ENCODE assay signal across 9 cellular contexts in the genomic region with DNA sequence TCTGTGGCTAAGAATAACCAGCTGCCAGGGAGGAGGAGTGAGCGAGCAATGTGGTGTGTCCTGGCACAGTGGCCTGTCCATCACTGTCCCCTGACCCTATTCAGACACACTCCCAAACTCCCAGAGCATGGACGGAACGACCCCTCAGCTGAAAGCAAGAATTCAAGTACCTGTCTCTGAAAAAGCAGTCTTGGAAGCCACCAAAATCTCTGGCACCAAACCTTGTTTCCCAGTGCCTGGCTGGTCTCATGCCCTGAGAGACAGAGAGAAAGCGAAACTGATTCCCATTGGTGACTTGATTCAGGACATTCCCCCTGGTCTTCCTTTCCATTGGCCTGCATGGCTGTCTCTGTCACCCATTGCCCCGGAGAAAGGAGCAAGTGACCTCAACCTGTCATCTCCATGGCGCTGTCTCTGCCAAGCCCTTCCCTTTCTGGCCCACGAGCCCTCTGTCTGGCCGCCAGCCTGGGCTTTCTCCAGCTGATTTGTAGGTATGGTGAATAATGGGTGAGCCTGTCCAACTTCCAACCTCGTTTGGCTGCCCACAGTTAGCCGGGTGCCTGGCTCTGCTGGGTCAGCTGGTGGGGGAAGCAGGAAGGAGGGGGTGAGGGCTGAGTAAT. TPM values are rescaled to one million over a fixed set of nuclear protein-coding genes. Genes with fewer than 3 reads are reported as not detected.
DNase-seq lines count a peak whose midpoint lies in the region; ATAC-seq and TF ChIP-seq lines count a peak whose summit lies in the region.
"Had no signal": no experiment of that assay in that cellular context is flagged by ENCODE, and none has a peak within 500 bp of the region (broad histone marks: within the 10 kb centered on the region; RNA-seq: fewer than 3 reads in every experiment).

A gene with protein sequence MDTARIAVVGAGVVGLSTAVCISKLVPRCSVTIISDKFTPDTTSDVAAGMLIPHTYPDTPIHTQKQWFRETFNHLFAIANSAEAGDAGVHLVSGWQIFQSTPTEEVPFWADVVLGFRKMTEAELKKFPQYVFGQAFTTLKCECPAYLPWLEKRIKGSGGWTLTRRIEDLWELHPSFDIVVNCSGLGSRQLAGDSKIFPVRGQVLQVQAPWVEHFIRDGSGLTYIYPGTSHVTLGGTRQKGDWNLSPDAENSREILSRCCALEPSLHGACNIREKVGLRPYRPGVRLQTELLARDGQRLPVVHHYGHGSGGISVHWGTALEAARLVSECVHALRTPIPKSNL (minus strand): TSS at position 279 of the 620 bp plus-strand sequence. CDS start 2,113 bp downstream, outside the sequence.

- H2AFZ ChIP-seq in PC-3 (ENCODE audit: low read length), result 0 out of 2 replicates have a peak within 1 kb of the TSS, but pooled peaks have one; percentile 26

- peak within 1 kb of the TSS; percentile 57 for H3K4me2 ChIP-seq in PC-3 (ENCODE audit: low read length)

- CTCF ChIA-PET in PC-3 (lab: Charles Lee), result no interaction called here
- CTCF ChIA-PET in CD8-positive, alpha-beta memory T cell (lab: Charles Lee), result no interaction called here

- H3K4me3 ChIP-seq in PC-3 (ENCODE audit: low read length) (no peak within 1 kb of the TSS), endocrine pancreas (ENCODE audit: control insufficient read depth, insufficient read depth, low read length) (no peak within 1 kb of the TSS), muscle layer of duodenum (ENCODE audit: low read depth in 1 of 2, low read length in 2 of 2) (peak within 1 kb of the TSS; percentile 59 to 68)
- H3K4me3 ChIP-seq in CD8-positive, alpha-beta memory T cell (ENCODE audit: low read length), result no peak within 1 kb of the TSS

- H3K36me3 ChIP-seq in PC-3 (ENCODE audit: low read depth, low read length), result no peaks in the 10 kb centered on the region
- H3K36me3 ChIP-seq in endocrine pancreas (ENCODE audit: control insufficient read depth, insufficient read depth, low read length), result no peaks in the 10 kb centered on the region
- H3K36me3 ChIP-seq in muscle layer of duodenum (ENCODE audit: control insufficient read depth in 1 of 2, insufficient read depth in 2 of 2, low read length in 2 of 2), result no peaks in the 10 kb centered on the region
- H3K36me3 ChIP-seq in CD8-positive, alpha-beta memory T cell (ENCODE audit: insufficient read depth, low read length), result no peaks in the 10 kb centered on the region

- H3K27me3 Mint-ChIP-seq in CD8-positive, alpha-beta memory T cell, result peaks cover 2 to 16% of the 10 kb centered on the region in 2 donors

- H3K27ac Mint-ChIP-seq in CD8-positive, alpha-beta memory T cell, result peak within 1 kb of the TSS in 1 of 8 donors; percentile 53

- H3K9ac ChIP-seq in PC-3 (ENCODE audit: low read length), result no peak within 1 kb of the TSS
- H3K9ac ChIP-seq in endocrine pancreas (ENCODE audit: control insufficient read depth, insufficient read depth, low read length), result peak within 1 kb of the TSS; percentile 19

- DNase-seq in EH (ENCODE audit: low read depth) (peak; percentile 56), PC-3 (peak; percentile 2), COR-L47 (lab: John Stamatoyannopoulos, UW) (no peak)
- DNase-seq in CD8-positive, alpha-beta memory T cell, result no peak

- ATAC-seq in PC-3 (peak; percentile 22; the same call in 1 of the 2 replicates), HG03139 (IDR thresholded peaks at IDR 0.05; ENCODE audit: unreplicated experiment) (no peak), GM21515 (IDR thresholded peaks at IDR 0.05; ENCODE audit: unreplicated experiment) (no peak)
- ATAC-seq: HCT116 had no signal

- H3K27ac ChIP-seq in PC-3 (ENCODE audit: low read length) (no peak within 1 kb of the TSS), muscle layer of duodenum (ENCODE audit: low read length) (peak within 1 kb of the TSS; percentile 68)
- H3K27ac ChIP-seq in CD8-positive, alpha-beta memory T cell (ENCODE audit: low read depth, low read length), result no peak within 1 kb of the TSS

- no peaks in the 10 kb centered on the region for H3F3A ChIP-seq in PC-3 (ENCODE audit: low read length, unreplicated experiment)

- no peaks in the 10 kb centered on the region for H3K27me3 ChIP-seq in PC-3 (ENCODE audit: low read length)
- no peaks in the 10 kb centered on the region for H3K27me3 ChIP-seq in endocrine pancreas (ENCODE audit: control insufficient read depth, insufficient read depth, low read length)
- H3K27me3 ChIP-seq in muscle layer of duodenum (ENCODE audit: low read depth, low read length), result no peaks in the 10 kb centered on the region
- H3K27me3 ChIP-seq in CD8-positive, alpha-beta memory T cell (ENCODE audit: insufficient read depth, low read length, poor library complexity, severe bottlenecking), result no peaks in the 10 kb centered on the region

- no peaks in the 10 kb centered on the region for H3K9me2 ChIP-seq in PC-3 (replicated peaks; ENCODE audit: low read length)

- no peaks in the 10 kb centered on the region for H3K9me3 ChIP-seq in PC-3 (ENCODE audit: low read length)
- H3K9me3 ChIP-seq in endocrine pancreas (ENCODE audit: control insufficient read depth, low read length), result no peaks in the 10 kb centered on the region
- H3K9me3 ChIP-seq in muscle layer of duodenum (ENCODE audit: control insufficient read depth in 1 of 2, low read length in 2 of 2), result no peaks in the 10 kb centered on the region
- H3K9me3 ChIP-seq in CD8-positive, alpha-beta memory T cell (ENCODE audit: low read length), result no peaks in the 10 kb centered on the region

- no peak for TF ChIP-seq CTCF in PC-3 (conservative IDR thresholded peaks at IDR 0.05; ENCODE audit: low read depth, low read length)

- peak within 1 kb of the TSS in 2 of 7 donors; percentile 0 to 13 for H3K4me3 Mint-ChIP-seq in CD8-positive, alpha-beta memory T cell

- H3K79me2 ChIP-seq in PC-3 (ENCODE audit: low read length), result no peaks in the 10 kb centered on the region

- peaks cover 0 to 7% (median 0%) of the 10 kb centered on the region in 5 donors for H3K9me3 Mint-ChIP-seq in CD8-positive, alpha-beta memory T cell

- POLR2A ChIA-PET in PC-3 (lab: Charles Lee; ENCODE audit: unreplicated experiment), result no interaction called here
- POLR2A ChIA-PET in CD8-positive, alpha-beta memory T cell (lab: Charles Lee), result no interaction called here

- no TSS peak for BruUV-seq in PC-3 (replicated peaks; lab: Mats Ljungman, UMichigan)

- H3K4me1 Mint-ChIP-seq in CD8-positive, alpha-beta memory T cell, result peaks cover 0 to 11% (median 0%) of the 10 kb centered on the region in 3 donors

- H4K20me1 ChIP-seq in PC-3 (ENCODE audit: low read length), result no peaks in the 10 kb centered on the region

- intact Hi-C loops in PC-3 (cut with micrococcal nuclease), result no loop called here

- no peaks in the 10 kb centered on the region for H3K36me3 Mint-ChIP-seq in CD8-positive, alpha-beta memory T cell

- H3K4me1 ChIP-seq in PC-3 (ENCODE audit: insufficient read depth, low read length), result no peaks in the 10 kb centered on the region
- H3K4me1 ChIP-seq in endocrine pancreas (ENCODE audit: control insufficient read depth, insufficient read depth, low read length), result no peaks in the 10 kb centered on the region
- H3K4me1 ChIP-seq in muscle layer of duodenum (ENCODE audit: control insufficient read depth in 1 of 2, insufficient read depth in 2 of 2, low read length in 2 of 2), result peaks cover 6 to 14% of the 10 kb centered on the region in 2 donors
- H3K4me1 ChIP-seq in CD8-positive, alpha-beta memory T cell (ENCODE audit: insufficient read depth, low read length), result no peaks in the 10 kb centered on the region

RNA-seq across cellular contexts. Expression of the gene that starts here (rescaled TPM):
- not detected in 2 replicates for total RNA-seq in PC-3 (2014; rRNA removed)
- total RNA-seq in CD8-positive, alpha-beta memory T cell, result not detected
- polyA plus RNA-seq in CD8-positive, alpha-beta memory T cell, result not detected

Comparison
In these comparisons a context has a peak if more than half of its experiments do, and no peak if none do; other contexts are left out.
1. Peak in DNase-seq, ATAC-seq and H3K4me2 ChIP-seq in PC-3; RNA of the gene not detected or under 1 TPM.
2. H3K4me3 ChIP-seq: peak in muscle layer of duodenum (2 of 2); none in PC-3 (single experiment), endocrine pancreas (single experiment) and CD8-positive, alpha-beta memory T cell (single experiment).